13 cellular contexts compared by ENCODE assay signal in genomic region chr2:180938419-180938818, GRCh38. TPM values are rescaled to one million over a fixed set of nuclear protein-coding genes. Genes with fewer than 3 reads are reported as not detected.
A peak's percentile ranks its signal among the peaks of the same experiment; 100 is the strongest.
DNase-seq lines count a peak whose midpoint lies in the region; ATAC-seq, FAIRE-seq and TF ChIP-seq lines count a peak whose summit lies in the region.
"Had no signal": no experiment of that assay in that cellular context is flagged by ENCODE, and none has a peak within 500 bp of the region (broad histone marks: within the 10 kb centered on the region; RNA-seq: fewer than 3 reads in every experiment).

No MANE protein-coding gene starts in this region.

- H3K4me3 ChIP-seq in epithelial cell of proximal tubule (ENCODE audit: low read depth, low read length) (no peak overlapping the region), Karpas-422 (ENCODE audit: low read length) (no peak overlapping the region)
- H3K4me3 ChIP-seq: transverse colon had no signal

- no peak for TF ChIP-seq CTCF in epithelial cell of proximal tubule (conservative IDR thresholded peaks at IDR 0.05; ENCODE audit: low read depth, low read length)

- H3K9me3 ChIP-seq in Karpas-422 (ENCODE audit: low read length): no peaks in the 10 kb centered on the region
- H3K9me3 ChIP-seq: transverse colon had no signal

- H3K4me1 ChIP-seq in Karpas-422 (ENCODE audit: low read length): no peaks in the 10 kb centered on the region
- H3K4me1 ChIP-seq: transverse colon had no signal

- no peak overlapping the region for H3K9ac ChIP-seq in Karpas-422 (ENCODE audit: low read length)

- no peaks in the 10 kb centered on the region for H3K36me3 ChIP-seq in Karpas-422 (ENCODE audit: insufficient read depth, low read length)
- H3K36me3 ChIP-seq: transverse colon had no signal

- no peaks in the 10 kb centered on the region for H3K79me2 ChIP-seq in Karpas-422 (ENCODE audit: low read length)

- H3K4me2 ChIP-seq in Karpas-422 (ENCODE audit: low read depth, low read length, poor library complexity, severe bottlenecking): no peak overlapping the region

- no peak for TF ChIP-seq POLR2A in H54 (IDR thresholded peaks at IDR 0.05; ENCODE audit: low read depth, low read length)

- no peaks in the 10 kb centered on the region for H3K9me2 ChIP-seq in Karpas-422 (replicated peaks; ENCODE audit: insufficient read depth, low read length)

- FAIRE-seq in H54 (lab: Jason Lieb, UNC): no peak

- no peak overlapping the region for H3K27ac ChIP-seq in Karpas-422 (ENCODE audit: low read length)
- H3K27ac ChIP-seq: transverse colon had no signal

- DNase-seq in ELR (ENCODE audit: low read depth) (peak; percentile 24), epithelial cell of proximal tubule (ENCODE audit: low read depth) (peak; percentile 36), Karpas-422 (no peak), H54 (ENCODE audit: insufficient read length, low spot score) (no peak), NCI-H146 treated with DMSO at 0.1 percent for 48 hours (lab: John Stamatoyannopoulos, UW; ENCODE audit: unreplicated experiment) (no peak), putamen (ENCODE audit: low spot score) (no peak)
- DNase-seq: activated gamma-delta T cell treated with Interleukin-2 at 50 U/mL for 16 hours; effector memory CD4-positive, alpha-beta T cell; islet precursor cell; NCI-H1105 treated with DMSO at 0.1 percent for 48 hours; transverse colon had no signal

- ATAC-seq in GM21367 (IDR thresholded peaks at IDR 0.05; ENCODE audit: unreplicated experiment) (peak; percentile 40), HG03175 (IDR thresholded peaks at IDR 0.05; ENCODE audit: unreplicated experiment) (peak; percentile 39)

- H4K20me1 ChIP-seq in Karpas-422 (ENCODE audit: insufficient read depth, low read depth, low read length): no peaks in the 10 kb centered on the region

- no peaks in the 10 kb centered on the region for H3K27me3 ChIP-seq in Karpas-422 (ENCODE audit: low read length)
- H3K27me3 ChIP-seq: transverse colon had no signal

- no peak overlapping the region for H2AFZ ChIP-seq in Karpas-422 (ENCODE audit: low read length)

RNA-seq across cellular contexts. Expression of gene UBE2E3, which starts 42.0 kb away (rescaled TPM):
- total RNA-seq in epithelial cell of proximal tubule: 70.1 and 111 TPM in 2 replicates
- total RNA-seq in Karpas-422 (2014; rRNA removed; shearing (Covaris generic); ENCODE audit: low replicate concordance): 47.2 and 124 TPM in 2 replicates

Comparison
In these comparisons a context has a peak if more than half of its experiments do, and no peak if none do; other contexts are left out.
1. DNase-seq: peak in ELR (single experiment) and epithelial cell of proximal tubule (single experiment); none in Karpas-422 (single experiment), H54 (single experiment), NCI-H146 treated with DMSO at 0.1 percent for 48 hours (single experiment) and putamen (single experiment).